ENCODE assay signal across 20 cellular contexts in the genomic region with DNA sequence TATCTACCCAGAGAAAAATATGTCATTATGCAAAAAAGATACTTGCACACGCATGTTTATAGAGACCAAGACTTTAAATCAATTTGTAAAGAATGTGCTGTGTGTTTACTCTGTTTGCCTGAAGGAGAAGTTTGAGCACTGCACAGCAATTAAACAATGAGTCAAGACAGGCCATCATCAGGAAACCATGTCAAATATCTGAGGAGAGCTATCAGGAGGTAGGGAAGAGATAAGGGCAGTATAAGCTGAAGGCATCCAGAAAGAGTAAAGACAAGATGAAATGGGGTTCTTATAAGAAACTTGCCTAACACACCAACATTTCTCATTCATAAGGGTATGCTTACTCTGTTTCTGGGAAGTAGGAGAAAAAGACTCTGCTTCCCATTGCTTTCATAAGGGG.
"Had no signal": no experiment of that assay in that cellular context is flagged by ENCODE, and none has a peak within 500 bp of the region (broad histone marks: within the 10 kb centered on the region; RNA-seq: fewer than 3 reads in every experiment).

No MANE protein-coding gene starts in this region.

- H3K9me3 Mint-ChIP-seq: brain; dendritic cell treated with granulocyte-macrophage colony-stimulating factor and Interleukin-4, amounts not matched to agents 40 ng/mL and 50 ng/mL, for 4 days; immature natural killer cell; neural progenitor cell; T-cell had no signal

- H3K27ac Mint-ChIP-seq: activated CD4-positive, alpha-beta memory T cell treated with anti-CD3 and anti-CD28 coated beads, Interleukin-2, amount 10 ng/mL, durations not matched to agents 7 days and 5 days; brain; dendritic cell treated with granulocyte-macrophage colony-stimulating factor and Interleukin-4, amounts not matched to agents 40 ng/mL and 50 ng/mL, for 4 days; immature natural killer cell; neural progenitor cell; T-cell had no signal

- H3K27me3 ChIP-seq: heart left ventricle, neural progenitor cell, spleen had no signal

- H3K4me2 ChIP-seq: neural progenitor cell had no signal

- H3K9ac ChIP-seq: neural progenitor cell had no signal

- H3K4me3 ChIP-seq: heart left ventricle, lower lobe of right lung, neural progenitor cell, spleen had no signal

- H3K36me3 ChIP-seq: heart left ventricle, lower lobe of right lung, neural progenitor cell, spleen had no signal

- H3K27ac ChIP-seq: heart left ventricle, lower lobe of right lung, neural progenitor cell, spleen had no signal

- DNase-seq: activated CD4-positive, alpha-beta memory T cell treated with anti-CD3 and anti-CD28 coated beads, Interleukin-2, amount 10 ng/mL, durations not matched to agents 7 days and 5 days; activated CD4-positive, CD25-positive, alpha-beta regulatory T cell treated with anti-CD3 and anti-CD28 coated beads, Interleukin-2, amount 50 U/mL, for 72 hours; activated effector memory CD4-positive, alpha-beta T cell treated with anti-CD3 and anti-CD28 coated beads, Interleukin-2, amount 50 U/mL, for 16 hours; activated T-cell treated with anti-CD3 and anti-CD28 coated beads, Interleukin-2, amount 50 U/mL, for 24 hours; amygdala; effector memory CD4-positive, alpha-beta T cell; heart left ventricle; immature natural killer cell; left colon; lower lobe of right lung; midbrain; spleen; stimulated activated CD4-positive, alpha-beta T cell treated with anti-CD3 and anti-CD28 coated beads, Interleukin-2, amount 100 ng/mL, for 24 hours; T-cell; T-helper 9 cell had no signal

- H3K4me1 Mint-ChIP-seq: brain, neural progenitor cell had no signal

- ATAC-seq: heart left ventricle, left colon, lower lobe of right lung, sciatic nerve, T-cell had no signal

- H3K4me1 ChIP-seq: lower lobe of right lung, neural progenitor cell had no signal

- H2AFZ ChIP-seq: neural progenitor cell had no signal

- H3K4me3 Mint-ChIP-seq: activated CD4-positive, alpha-beta memory T cell treated with anti-CD3 and anti-CD28 coated beads, Interleukin-2, amount 10 ng/mL, durations not matched to agents 7 days and 5 days; activated naive CD8-positive, alpha-beta T cell; activated T-cell treated with anti-CD3 and anti-CD28 coated beads, Interleukin-2, amount 50 U/mL, for 24 hours; brain; dendritic cell treated with granulocyte-macrophage colony-stimulating factor and Interleukin-4, amounts not matched to agents 40 ng/mL and 50 ng/mL, for 4 days; immature natural killer cell; neural progenitor cell; T-cell had no signal

- H3K9me3 ChIP-seq: heart left ventricle, lower lobe of right lung, spleen had no signal

- H3K36me3 Mint-ChIP-seq: activated naive CD8-positive, alpha-beta T cell; brain; immature natural killer cell; neural progenitor cell; T-cell had no signal

- H3K27me3 Mint-ChIP-seq: activated CD4-positive, alpha-beta memory T cell treated with anti-CD3 and anti-CD28 coated beads, Interleukin-2, amount 10 ng/mL, durations not matched to agents 7 days and 5 days; activated naive CD8-positive, alpha-beta T cell; activated T-cell treated with anti-CD3 and anti-CD28 coated beads, Interleukin-2, amount 50 U/mL, for 24 hours; brain; dendritic cell treated with granulocyte-macrophage colony-stimulating factor and Interleukin-4, amounts not matched to agents 40 ng/mL and 50 ng/mL, for 4 days; T-cell had no signal
